In the genomic region with DNA sequence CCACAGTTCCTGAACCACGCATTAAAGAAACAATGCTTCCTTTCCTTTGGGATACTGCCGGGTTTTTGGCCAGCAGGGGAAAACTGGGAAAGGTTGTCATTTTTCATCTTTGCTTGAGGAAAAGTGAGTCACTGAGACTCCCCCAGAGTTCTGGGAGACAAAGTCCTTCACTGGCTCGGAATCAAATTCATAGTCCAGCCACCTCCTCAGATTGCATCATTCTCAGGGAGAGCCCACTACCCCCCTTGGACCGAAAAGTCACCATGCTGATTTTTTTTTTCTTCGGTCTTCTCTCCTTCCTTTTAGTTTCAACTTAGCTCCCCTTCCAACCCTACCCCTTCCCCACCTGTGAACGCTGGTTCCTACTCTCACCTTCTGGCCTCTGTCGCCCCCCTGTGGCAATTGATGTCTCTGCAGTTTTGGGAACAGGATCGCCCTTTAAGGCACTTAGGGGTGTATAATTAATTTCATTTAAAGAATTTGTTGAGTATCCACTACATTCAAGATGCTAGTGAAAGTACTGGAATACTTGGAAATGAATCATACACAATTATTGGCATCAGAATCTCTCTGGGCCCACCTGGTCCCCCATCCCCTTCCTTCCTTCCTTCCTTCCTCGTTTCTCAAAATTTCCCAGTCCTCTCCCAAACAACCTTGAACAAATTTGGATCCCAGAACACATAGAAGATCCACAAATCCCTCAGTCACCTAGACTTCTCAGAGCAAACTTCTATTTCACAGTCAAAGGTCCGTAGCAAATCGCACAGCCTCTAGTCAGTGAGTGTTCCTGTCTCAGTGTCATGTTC, we compare ENCODE assay signal across 9 cellular contexts. TPM values are rescaled to one million over a fixed set of nuclear protein-coding genes. Genes with fewer than 3 reads are reported as not detected.
A peak's percentile ranks its signal among the peaks of the same experiment; 100 is the strongest.
DNase-seq lines count a peak whose midpoint lies in the region; ATAC-seq, FAIRE-seq and TF ChIP-seq lines count a peak whose summit lies in the region.
"Had no signal": no experiment of that assay in that cellular context is flagged by ENCODE, and none has a peak within 500 bp of the region (broad histone marks: within the 10 kb centered on the region; RNA-seq: fewer than 3 reads in every experiment).

No MANE protein-coding gene starts in this region.

- no peaks in the 10 kb centered on the region for H3K9me3 Mint-ChIP-seq in CD8-positive, alpha-beta memory T cell
- no peaks in the 10 kb centered on the region; a peak in 1 of 5 replicates for H3K9me3 Mint-ChIP-seq in H9

- H3K23me2 ChIP-seq in H9 (ENCODE audit: insufficient read length, low read depth, low read length, poor library complexity, severe bottlenecking): no peaks in the 10 kb centered on the region

- no peak for FAIRE-seq in RCC 7860 (lab: Jason Lieb, UNC)

- H3K9me3 ChIP-seq in CD8-positive, alpha-beta memory T cell (ENCODE audit: low read length): no peaks in the 10 kb centered on the region
- H3K9me3 ChIP-seq in H9 (ENCODE audit: control insufficient read depth, low read depth, low read length): no peaks in the 10 kb centered on the region
- H3K9me3 ChIP-seq: SJSA1 had no signal

- no peak overlapping the region for H3K18ac ChIP-seq in H9 (ENCODE audit: insufficient read length, low read depth, low read length)

- no peaks in the 10 kb centered on the region for H3K36me3 ChIP-seq in CD8-positive, alpha-beta memory T cell (ENCODE audit: insufficient read depth, low read length)
- H3K36me3 ChIP-seq: SJSA1 had no signal

- peak in 4 of 5 donors; percentile 20 to 60 (median 22) for DNase-seq in CD8-positive, alpha-beta memory T cell
- DNase-seq in H9 (peak; percentile 73), RCC 7860 (ENCODE audit: low spot score) (peak; percentile 33), inferior parietal cortex (ENCODE audit: extremely low spot score) (peak; percentile 81)
- peak; percentile 16 for DNase-seq in activated naive CD8-positive, alpha-beta T cell treated with anti-CD3 and anti-CD28 coated beads, Interleukin-2, amount 50 U/mL, for 16 hours (ENCODE audit: low read depth, low spot score)
- peak; percentile 21 to 45 for DNase-seq in stimulated activated CD4-positive, alpha-beta T cell treated with anti-CD3 and anti-CD28 coated beads, Interleukin-4, amount 100 ng/mL, for 4 hours

- no peak overlapping the region for H3K27ac ChIP-seq in CD8-positive, alpha-beta memory T cell (ENCODE audit: low read depth, low read length)
- H3K27ac ChIP-seq in H9 (ENCODE audit: insufficient read length, low read depth, low read length): no peak overlapping the region
- H3K27ac ChIP-seq: SJSA1 had no signal

- H2BK120ac ChIP-seq in H9 (ENCODE audit: low read depth, low read length, poor library complexity, severe bottlenecking): no peak overlapping the region

- TF ChIP-seq CTCF in H9 (conservative IDR thresholded peaks at IDR 0.05): peak; percentile 91

- no peak overlapping the region for H3K14ac ChIP-seq in H9 (ENCODE audit: insufficient read depth, low read length)

- no peak overlapping the region for H2BK5ac ChIP-seq in H9 (ENCODE audit: insufficient read length, low read length)

- no peak overlapping the region for H4K8ac ChIP-seq in H9 (replicated peaks; ENCODE audit: insufficient read length, low read depth, low read length)

- WGBS in H9 (ENCODE audit: extremely low coverage, insufficient read length, low lambda C conversion rate): no CpG with 5 or more reads among the region's 11 CpGs

- no peak overlapping the region for H3K4me3 ChIP-seq in CD8-positive, alpha-beta memory T cell (ENCODE audit: low read length)
- H3K4me3 ChIP-seq: SJSA1 had no signal

- no peak overlapping the region for H3K27ac Mint-ChIP-seq in CD8-positive, alpha-beta memory T cell
- no peak overlapping the region for H3K27ac Mint-ChIP-seq in H9

- H2BK15ac ChIP-seq in H9 (ENCODE audit: low read depth, low read length): no peak overlapping the region

- no peak overlapping the region for H3K4ac ChIP-seq in H9 (ENCODE audit: low read depth, low read length)

- H2AK5ac ChIP-seq in H9 (ENCODE audit: insufficient read length, low read length): no peak overlapping the region

- H4K20me1 ChIP-seq in H9 (ENCODE audit: control insufficient read depth, insufficient read depth, insufficient read length): no peaks in the 10 kb centered on the region

- no peaks in the 10 kb centered on the region for H3K79me2 ChIP-seq in H9 (ENCODE audit: insufficient read depth, low read length)

- no peak overlapping the region for H2AFZ ChIP-seq in H9 (ENCODE audit: low read length)

- no peak overlapping the region for H2BK12ac ChIP-seq in H9 (ENCODE audit: insufficient read length, low read depth, low read length)

- H3K23ac ChIP-seq in H9 (ENCODE audit: insufficient read length, low read depth, low read length): no peak overlapping the region

- H3K56ac ChIP-seq in H9 (ENCODE audit: insufficient read length, low read depth, low read length): no peak overlapping the region

- peak overlapping the region; percentile 2 for H3K4me2 ChIP-seq in H9 (ENCODE audit: insufficient read depth, insufficient read length, low read length)

- H3K9ac ChIP-seq in H9 (ENCODE audit: extremely low read depth, insufficient read length, low read length): no peak overlapping the region

- no peak overlapping the region for H3K4me3 Mint-ChIP-seq in CD8-positive, alpha-beta memory T cell
- 0 out of 5 replicates have a peak overlapping the region, but pooled peaks of 1 of the 2 experiments have one; percentile 0 for H3K4me3 Mint-ChIP-seq in H9

- CTCF ChIA-PET in CD8-positive, alpha-beta memory T cell (lab: Charles Lee): interaction anchor here (0.6 to 3.2 kb wide), 3 partner anchors 14 to 1224 kb away, joined by 4 to 10 read pairs (median 7); no protein-coding TSS in a partner anchor

- no peak overlapping the region for H4K91ac ChIP-seq in H9 (ENCODE audit: insufficient read length, low read depth, low read length)

- H3K79me1 ChIP-seq in H9 (ENCODE audit: insufficient read depth, low read depth, low read length, poor library complexity, severe bottlenecking): no peaks in the 10 kb centered on the region

- H2BK20ac ChIP-seq in H9 (ENCODE audit: low read depth, low read length, poor library complexity, severe bottlenecking): no peak overlapping the region

- H3K27me3 ChIP-seq in CD8-positive, alpha-beta memory T cell (ENCODE audit: insufficient read depth, low read length, poor library complexity, severe bottlenecking): no peaks in the 10 kb centered on the region
- no peaks in the 10 kb centered on the region for H3K27me3 ChIP-seq in H9 (ENCODE audit: insufficient read depth, low read length)

- H4K5ac ChIP-seq in H9 (ENCODE audit: insufficient read length, low read depth, low read length): no peak overlapping the region

- peaks cover 45 to 77% of the 10 kb centered on the region in 2 donors for H3K27me3 Mint-ChIP-seq in CD8-positive, alpha-beta memory T cell
- peaks cover 27% of the 10 kb centered on the region for H3K27me3 Mint-ChIP-seq in H9 (ENCODE audit: low read depth)

- no peak overlapping the region for H3T11ph ChIP-seq in H9 (ENCODE audit: low read length)

- no peaks in the 10 kb centered on the region for H3K36me3 Mint-ChIP-seq in CD8-positive, alpha-beta memory T cell
- no peaks in the 10 kb centered on the region for H3K36me3 Mint-ChIP-seq in H9 (ENCODE audit: insufficient read depth in 1 of 3, low read depth in 3 of 3)

- no peaks in the 10 kb centered on the region for H3K4me1 ChIP-seq in CD8-positive, alpha-beta memory T cell (ENCODE audit: insufficient read depth, low read length)
- no peaks in the 10 kb centered on the region for H3K4me1 ChIP-seq in H9 (ENCODE audit: insufficient read depth, low read length)
- H3K4me1 ChIP-seq: SJSA1 had no signal

- peaks cover 0 to 2% (median 0%) of the 10 kb centered on the region in 3 donors for H3K4me1 Mint-ChIP-seq in CD8-positive, alpha-beta memory T cell
- H3K4me1 Mint-ChIP-seq in H9: peaks cover 19 to 46% of the 10 kb centered on the region in 2 experiments

- POLR2A ChIA-PET in CD8-positive, alpha-beta memory T cell (lab: Charles Lee): no interaction called here

- ATAC-seq in HG03045 (IDR thresholded peaks at IDR 0.05; ENCODE audit: unreplicated experiment) (no peak), HG03521 (IDR thresholded peaks at IDR 0.05; ENCODE audit: unreplicated experiment) (no peak)

RNA-seq across cellular contexts. Expression of a gene that starts 6.9 kb away (rescaled TPM):
- total RNA-seq in CD8-positive, alpha-beta memory T cell: not detected
- not detected for polyA plus RNA-seq in CD8-positive, alpha-beta memory T cell
- 0.26 and 0.39 TPM in 2 replicates for total RNA-seq in H9 (2021)
- total RNA-seq: SJSA1 had no signal

RNA-seq across cellular contexts. Expression of a gene that starts 40.1 kb away (rescaled TPM):
- not detected for total RNA-seq in CD8-positive, alpha-beta memory T cell
- polyA plus RNA-seq in CD8-positive, alpha-beta memory T cell: not detected
- 5.6 and 5.7 TPM in 2 replicates for total RNA-seq in H9 (2021)
- total RNA-seq: SJSA1 had no signal

Comparison
In these comparisons a context has a peak if more than half of its experiments do, and no peak if none do; other contexts are left out.
1. DNase-seq: peak in every context shown above with its lines; median percentile 81 in inferior parietal cortex; 73 in H9; 33 in RCC 7860; 33 in stimulated activated CD4-positive, alpha-beta T cell treated with anti-CD3 and anti-CD28 coated beads, Interleukin-4, amount 100 ng/mL, for 4 hours; 22 in CD8-positive, alpha-beta memory T cell; 16 in activated naive CD8-positive, alpha-beta T cell treated with anti-CD3 and anti-CD28 coated beads, Interleukin-2, amount 50 U/mL, for 16 hours.